10 cellular contexts compared by ENCODE assay signal in genomic region chr13:44810067-44810840, GRCh38.
DNase-seq lines count a peak whose midpoint lies in the region; ATAC-seq lines count a peak whose summit lies in the region.
"Had no signal": no experiment of that assay in that cellular context is flagged by ENCODE, and none has a peak within 500 bp of the region (broad histone marks: within the 10 kb centered on the region; RNA-seq: fewer than 3 reads in every experiment).

No MANE protein-coding gene starts in this region.

- DNase-seq in NCI-H1436 (lab: John Stamatoyannopoulos, UW) (peak; percentile 7), NCI-H1436 treated with DMSO at 0.1 percent for 48 hours (lab: John Stamatoyannopoulos, UW) (no peak), NCI-H1417 (lab: John Stamatoyannopoulos, UW) (peak; percentile 34 to 89 (median 75)), astrocyte of the hippocampus (ENCODE audit: low read depth, low spot score) (peak; percentile 79), pons (ENCODE audit: low spot score) (peak; percentile 3), hepatic stellate cell (ENCODE audit: low spot score) (no peak)
- DNase-seq in stimulated activated CD4-positive, alpha-beta T cell treated with anti-CD3 and anti-CD28 coated beads, Interleukin-2, amount 100 ng/mL, for 24 hours = no peak
- DNase-seq: activated CD8-positive, alpha-beta T cell treated with anti-CD3 and anti-CD28 coated beads, Interleukin-2, amount 10 ng/mL, durations not matched to agents 7 days and 5 days; sigmoid colon had no signal

- ATAC-seq in GM19324 (IDR thresholded peaks at IDR 0.05; ENCODE audit: low FRiP score, unreplicated experiment) = no peak
- ATAC-seq: activated CD8-positive, alpha-beta T cell treated with anti-CD3 and anti-CD28 coated beads, Interleukin-2, amount 10 ng/mL, durations not matched to agents 7 days and 5 days had no signal

Comparison
In these comparisons a context has a peak if more than half of its experiments do, and no peak if none do; other contexts are left out.
1. DNase-seq: peak in NCI-H1436 (single experiment), NCI-H1417 (3 of 3), astrocyte of the hippocampus (single experiment) and pons (single experiment); none in NCI-H1436 treated with DMSO at 0.1 percent for 48 hours (single experiment), hepatic stellate cell (single experiment) and stimulated activated CD4-positive, alpha-beta T cell treated with anti-CD3 and anti-CD28 coated beads, Interleukin-2, amount 100 ng/mL, for 24 hours (0 of 2).